In the genomic region with DNA sequence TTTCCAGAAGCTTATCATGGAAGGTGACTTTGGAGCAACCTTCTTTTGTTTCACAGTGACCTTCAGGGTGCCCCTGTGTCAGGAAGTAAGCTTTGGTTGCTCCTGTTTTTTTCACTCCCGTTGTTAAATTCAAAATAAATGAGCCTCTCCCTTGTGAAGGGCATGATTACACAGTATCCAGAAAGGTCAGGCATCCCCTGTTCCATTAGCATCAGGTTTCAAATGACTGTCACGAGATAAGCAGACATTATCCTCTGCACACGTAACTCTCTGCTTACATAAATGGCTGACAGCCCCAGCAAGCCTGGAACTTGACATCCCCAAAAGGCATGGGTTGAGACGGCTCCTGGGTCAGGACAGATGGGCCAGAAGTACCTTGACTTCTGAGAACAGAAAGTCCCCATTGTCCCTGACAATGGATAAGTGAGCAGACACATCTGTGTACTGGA, we compare ENCODE assay signal across 1 cellular context.
TF ChIP-seq lines count a peak whose summit lies in the region.

No MANE protein-coding gene starts in this region.

TF ChIP-seq in HEK293, 187 proteins besides CTCF, POLR2A, EP300 and RAD21 (continued from another document):
- TF ChIP-seq ZNF24 (tag by site-specific recombination; IDR thresholded peaks at IDR 0.05) (0 out of 2 replicates have a peak, but pooled peaks have one; percentile 34), ZNF530 (tag by site-specific recombination; IDR thresholded peaks at IDR 0.05; ENCODE audit: low read depth) (no peak), SP7 (tag by site-specific recombination; IDR thresholded peaks at IDR 0.05) (peak; percentile 89), TRIM28 (IDR thresholded peaks at IDR 0.05; ENCODE audit: borderline replicate concordance, low read length) (no peak), ZNF558 (tag by site-specific recombination; IDR thresholded peaks at IDR 0.05) (peak; percentile 95), ZBTB17 (tag by site-specific recombination; IDR thresholded peaks at IDR 0.05) (0 out of 2 replicates have a peak, but pooled peaks have one; percentile 46), ZBTB7A (tag by site-specific recombination; IDR thresholded peaks at IDR 0.05; ENCODE audit: low read depth) (no peak), TCF7L2 (IDR thresholded peaks at IDR 0.05; ENCODE audit: borderline replicate concordance, low read depth, low read length) (no peak), ZNF112 (tag by site-specific recombination; IDR thresholded peaks at IDR 0.05) (no peak), YY2 (tag by site-specific recombination; IDR thresholded peaks at IDR 0.05) (no peak), GFI1B (tag by site-specific recombination; IDR thresholded peaks at IDR 0.05) (no peak), ZNF335 (tag by site-specific recombination; conservative IDR thresholded peaks at IDR 0.05) (no peak), ZNF548 (tag by site-specific recombination; IDR thresholded peaks at IDR 0.05) (no peak), SCRT2 (tag by site-specific recombination; IDR thresholded peaks at IDR 0.05) (0 out of 2 replicates have a peak, but pooled peaks have one; percentile 45), ZNF629 (tag by site-specific recombination; IDR thresholded peaks at IDR 0.05) (peak; percentile 30; the same call in 1 of the 2 replicates), ZFP37 (tag by site-specific recombination; IDR thresholded peaks at IDR 0.05) (no peak)
- TF ChIP-seq, protein P1, sequence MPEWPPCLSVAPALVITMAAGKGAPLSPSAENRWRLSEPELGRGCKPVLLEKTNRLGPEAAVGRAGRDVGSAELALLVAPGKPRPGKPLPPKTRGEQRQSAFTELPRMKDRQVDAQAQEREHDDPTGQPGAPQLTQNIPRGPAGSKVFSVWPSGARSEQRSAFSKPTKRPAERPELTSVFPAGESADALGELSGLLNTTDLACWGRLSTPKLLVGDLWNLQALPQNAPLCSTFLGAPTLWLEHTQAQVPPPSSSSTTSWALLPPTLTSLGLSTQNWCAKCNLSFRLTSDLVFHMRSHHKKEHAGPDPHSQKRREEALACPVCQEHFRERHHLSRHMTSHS (tag by site-specific recombination; IDR thresholded peaks at IDR 0.05), result no peak
- TF ChIP-seq, protein P2, sequence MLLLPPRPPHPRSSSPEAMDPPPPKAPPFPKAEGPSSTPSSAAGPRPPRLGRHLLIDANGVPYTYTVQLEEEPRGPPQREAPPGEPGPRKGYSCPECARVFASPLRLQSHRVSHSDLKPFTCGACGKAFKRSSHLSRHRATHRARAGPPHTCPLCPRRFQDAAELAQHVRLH (tag by site-specific recombination; IDR thresholded peaks at IDR 0.05), result no peak
